ENCODE assay signal across 8 cellular contexts in genomic region chr16:1723450-1724147, GRCh38. TPM values are rescaled to one million over a fixed set of nuclear protein-coding genes. Genes with fewer than 3 reads are reported as not detected.
A peak's percentile ranks its signal among the peaks of the same experiment; 100 is the strongest.
DNase-seq lines count a peak whose midpoint lies in the region; ATAC-seq, FAIRE-seq and TF ChIP-seq lines count a peak whose summit lies in the region.

No MANE protein-coding gene starts in this region.

- H3K4me1 ChIP-seq in DND-41 (ENCODE audit: insufficient read depth, low read length) (peaks cover 23% of the 10 kb centered on the region), Karpas-422 (ENCODE audit: low read length) (peaks cover 4% of the 10 kb centered on the region), endothelial cell of umbilical vein (ENCODE audit: control insufficient read depth, extremely low read depth, insufficient read depth, low read length) (peaks cover 9% of the 10 kb centered on the region)

- H3K4me2 ChIP-seq in DND-41 (ENCODE audit: insufficient read depth, low read length), result no peak overlapping the region
- H3K4me2 ChIP-seq in Karpas-422 (ENCODE audit: low read depth, low read length, poor library complexity, severe bottlenecking), result no peak overlapping the region
- H3K4me2 ChIP-seq in endothelial cell of umbilical vein (ENCODE audit: insufficient read depth, low read length), result no peak overlapping the region

- H3K27ac ChIP-seq in DND-41 (ENCODE audit: low read length) (0 out of 2 replicates have a peak overlapping the region, but pooled peaks have one; percentile 37), Karpas-422 (ENCODE audit: low read length) (no peak overlapping the region), endothelial cell of umbilical vein (ENCODE audit: insufficient read depth, low read depth, low read length) (no peak overlapping the region)

- peak; percentile 80 for FAIRE-seq in endothelial cell of umbilical vein (lab: Jason Lieb, UNC)

- peaks cover 39% of the 10 kb centered on the region for H3K36me3 ChIP-seq in DND-41 (ENCODE audit: insufficient read depth, low read length)
- peaks cover 13% of the 10 kb centered on the region for H3K36me3 ChIP-seq in Karpas-422 (ENCODE audit: insufficient read depth, low read length)
- peaks cover 4 to 28% of the 10 kb centered on the region in 2 experiments for H3K36me3 ChIP-seq in endothelial cell of umbilical vein (ENCODE audit: control insufficient read depth in 2 of 2, extremely low read depth in 1 of 2, insufficient read depth in 2 of 2, low read length in 2 of 2)

- H4K20me1 ChIP-seq in DND-41 (ENCODE audit: insufficient read depth, low read length) (peaks cover 39% of the 10 kb centered on the region), Karpas-422 (ENCODE audit: insufficient read depth, low read depth, low read length) (no peaks in the 10 kb centered on the region), endothelial cell of umbilical vein (replicated peaks; ENCODE audit: control insufficient read depth, extremely low read depth, insufficient read depth, low read length) (no peaks in the 10 kb centered on the region)

- no peak overlapping the region for H3K4me3 Mint-ChIP-seq in activated CD4-positive, alpha-beta T cell treated with anti-CD3 and anti-CD28 coated beads, Interleukin-2, amount 10 ng/mL, durations not matched to agents 7 days and 5 days
- H3K4me3 Mint-ChIP-seq in natural killer cell, result peak overlapping the region; percentile 80

- H3K9me3 Mint-ChIP-seq in activated CD4-positive, alpha-beta T cell treated with anti-CD3 and anti-CD28 coated beads, Interleukin-2, amount 10 ng/mL, durations not matched to agents 7 days and 5 days, result no peaks in the 10 kb centered on the region
- no peaks in the 10 kb centered on the region for H3K9me3 Mint-ChIP-seq in natural killer cell

- no peaks in the 10 kb centered on the region for H3K27me3 ChIP-seq in DND-41 (ENCODE audit: insufficient read depth, low read length, poor library complexity)
- H3K27me3 ChIP-seq in Karpas-422 (ENCODE audit: low read length), result no peaks in the 10 kb centered on the region
- H3K27me3 ChIP-seq in endothelial cell of umbilical vein (ENCODE audit: control insufficient read depth in 2 of 2, insufficient read depth in 2 of 2, low read length in 2 of 2), result no peaks in the 10 kb centered on the region

- no peaks in the 10 kb centered on the region for H3K9me1 ChIP-seq in endothelial cell of umbilical vein (replicated peaks; ENCODE audit: control insufficient read depth, extremely low read depth, insufficient read depth, low read length)

- dilution Hi-C loops in endothelial cell of umbilical vein (cut with MboI; ENCODE audit: extremely low pct_ligation_motif_present, low sequenced_read_pairs), result no loop called here

- TF ChIP-seq POLR2A in endothelial cell of umbilical vein (IDR thresholded peaks at IDR 0.05; ENCODE audit: low read depth, low read length), result no peak

- ATAC-seq in DND-41 (ENCODE audit: insufficient read depth, low read depth), result no peak
- ATAC-seq in natural killer cell, result peak; percentile 46 to 60 (median 51)
- ATAC-seq in HG03280 (IDR thresholded peaks at IDR 0.05; ENCODE audit: unreplicated experiment), result no peak
- ATAC-seq in GM18519 (IDR thresholded peaks at IDR 0.05; ENCODE audit: low FRiP score, unreplicated experiment), result no peak

- CTCF ChIA-PET in activated CD4-positive, alpha-beta T cell treated with anti-CD3 and anti-CD28 coated beads, Interleukin-2, amount 10 ng/mL, durations not matched to agents 7 days and 5 days (lab: Charles Lee), result interaction anchor here (0.6 to 1.9 kb wide), 10 partner anchors 10 to 364 kb away, joined by 3 to 6 read pairs (median 3); no protein-coding TSS in a partner anchor
- CTCF ChIA-PET in endothelial cell of umbilical vein (lab: Charles Lee), result interaction anchor here (1.0 to 1.7 kb wide), 16 partner anchors 9 to 294 kb away, joined by 3 to 12 read pairs (median 4); partner anchors contain the start of genes NUBP2 and SPSB3

- H2AFZ ChIP-seq in DND-41 (ENCODE audit: low read depth, low read length) (no peak overlapping the region), Karpas-422 (ENCODE audit: low read length) (no peak overlapping the region), endothelial cell of umbilical vein (ENCODE audit: low read depth, low read length) (no peak overlapping the region)

- peak; percentile 77 for TF ChIP-seq CTCF in DND-41 (IDR thresholded peaks at IDR 0.05; ENCODE audit: borderline replicate concordance, extremely low read depth, low read length, poor library complexity, severe bottlenecking)
- TF ChIP-seq CTCF in endothelial cell of umbilical vein (IDR thresholded peaks at IDR 0.05; ENCODE audit: extremely low read depth in 1 of 2, insufficient read depth in 1 of 2, low read depth in 1 of 2, low read length in 2 of 2), result peak; percentile 69 to 70
- peak; percentile 81 for TF ChIP-seq CTCF in natural killer cell (IDR thresholded peaks at IDR 0.05)

- DNase-seq in DND-41, result peak; percentile 38
- peak; percentile 79 for DNase-seq in Karpas-422
- DNase-seq in activated CD4-positive, alpha-beta T cell treated with anti-CD3 and anti-CD28 coated beads, Interleukin-2, amount 10 ng/mL, durations not matched to agents 7 days and 5 days, result peak; percentile 51
- peak; percentile 60 for DNase-seq in endothelial cell of umbilical vein (ENCODE audit: low read depth, low spot score)
- DNase-seq in natural killer cell, result no peak
- no peak for DNase-seq in DMS114 treated with DMSO at 0.1 percent for 48 hours (lab: John Stamatoyannopoulos, UW; ENCODE audit: unreplicated experiment)

- intact Hi-C loops in endothelial cell of umbilical vein (cut with micrococcal nuclease) (no loop called here), natural killer cell (cut with micrococcal nuclease) (loop anchor here (1.0 kb wide), 1 partner anchor 11 kb away; no protein-coding TSS in a partner anchor)

- peak overlapping the region; percentile 60 for H3K27ac Mint-ChIP-seq in activated CD4-positive, alpha-beta T cell treated with anti-CD3 and anti-CD28 coated beads, Interleukin-2, amount 10 ng/mL, durations not matched to agents 7 days and 5 days
- H3K27ac Mint-ChIP-seq in natural killer cell, result peak overlapping the region; percentile 70 to 85

- no peak overlapping the region for H3K9ac ChIP-seq in DND-41 (ENCODE audit: low read depth, low read length)
- H3K9ac ChIP-seq in Karpas-422 (ENCODE audit: low read length), result no peak overlapping the region
- no peak overlapping the region for H3K9ac ChIP-seq in endothelial cell of umbilical vein (replicated peaks; ENCODE audit: extremely low read depth, insufficient read depth, low read length)

- no peaks in the 10 kb centered on the region for H3K27me3 Mint-ChIP-seq in activated CD4-positive, alpha-beta T cell treated with anti-CD3 and anti-CD28 coated beads, Interleukin-2, amount 10 ng/mL, durations not matched to agents 7 days and 5 days
- no peaks in the 10 kb centered on the region for H3K27me3 Mint-ChIP-seq in natural killer cell (ENCODE audit: low read depth in 2 of 2)

- BruUV-seq in endothelial cell of umbilical vein (replicated peaks; lab: Mats Ljungman, UMichigan), result no TSS peak

- peaks cover 35% of the 10 kb centered on the region for H3K79me2 ChIP-seq in DND-41 (ENCODE audit: insufficient read depth, low read length)
- peaks cover 51% of the 10 kb centered on the region for H3K79me2 ChIP-seq in Karpas-422 (ENCODE audit: low read length)
- peaks cover 29% of the 10 kb centered on the region for H3K79me2 ChIP-seq in endothelial cell of umbilical vein (ENCODE audit: control insufficient read depth, insufficient read depth, low read length)

- H3K9me2 ChIP-seq in Karpas-422 (replicated peaks; ENCODE audit: insufficient read depth, low read length), result no peaks in the 10 kb centered on the region

- H3K4me3 ChIP-seq in DND-41 (ENCODE audit: low read depth in 1 of 2, low read length in 2 of 2) (no peak overlapping the region), Karpas-422 (ENCODE audit: low read length) (no peak overlapping the region), endothelial cell of umbilical vein (replicated peaks in 1 of 3; ENCODE audit: insufficient read depth in 1 of 3, low read depth in 1 of 3, low read length in 3 of 3) (no peak overlapping the region)

- peaks cover 44% of the 10 kb centered on the region for H3K4me1 Mint-ChIP-seq in activated CD4-positive, alpha-beta T cell treated with anti-CD3 and anti-CD28 coated beads, Interleukin-2, amount 10 ng/mL, durations not matched to agents 7 days and 5 days
- peaks cover 38 to 41% of the 10 kb centered on the region in 2 donors for H3K4me1 Mint-ChIP-seq in natural killer cell

- POLR2A ChIA-PET in activated CD4-positive, alpha-beta T cell treated with anti-CD3 and anti-CD28 coated beads, Interleukin-2, amount 10 ng/mL, durations not matched to agents 7 days and 5 days (lab: Charles Lee), result no interaction called here
- POLR2A ChIA-PET in endothelial cell of umbilical vein (lab: Charles Lee), result interaction anchor here (0.6 kb wide), 1 partner anchor 112 kb away, joined by 5 read pairs; no protein-coding TSS in a partner anchor

- H3K9me3 ChIP-seq in DND-41 (ENCODE audit: insufficient read depth, low read length, severe bottlenecking) (no peaks in the 10 kb centered on the region), Karpas-422 (ENCODE audit: low read length) (no peaks in the 10 kb centered on the region), endothelial cell of umbilical vein (replicated peaks; ENCODE audit: control insufficient read depth, insufficient read depth, low read length) (no peaks in the 10 kb centered on the region)

- peaks cover 6% of the 10 kb centered on the region for H3K36me3 Mint-ChIP-seq in activated CD4-positive, alpha-beta T cell treated with anti-CD3 and anti-CD28 coated beads, Interleukin-2, amount 10 ng/mL, durations not matched to agents 7 days and 5 days (ENCODE audit: low read depth)
- H3K36me3 Mint-ChIP-seq in natural killer cell, result no peaks in the 10 kb centered on the region

RNA-seq across cellular contexts. Expression of gene MAPK8IP3, which starts 17.6 kb away (rescaled TPM):
- total RNA-seq in Karpas-422 (2014; rRNA removed; shearing (Covaris generic); ENCODE audit: low replicate concordance), result 59.2 and 82.4 TPM in 2 replicates
- total RNA-seq in activated CD4-positive, alpha-beta T cell treated with anti-CD3 and anti-CD28 coated beads, Interleukin-2, amount 10 ng/mL, durations not matched to agents 7 days and 5 days, result 100 to 1,000 TPM; 101 to 108 TPM
- total RNA-seq in endothelial cell of umbilical vein (92.2 and 95.0 TPM in 2 replicates), natural killer cell (100 to 1,000 TPM; 272 to 291 (median 285) TPM)
- polyA plus RNA-seq in endothelial cell of umbilical vein, result 40.7 and 48.6 TPM in 2 replicates
- polyA plus RNA-seq in endothelial cell of umbilical vein (2011; cell fraction: cytosol; rRNA removed), result 6.7 and 14.3 TPM in 2 replicates
- polyA plus RNA-seq in endothelial cell of umbilical vein (2011; cell fraction: nucleus; rRNA removed), result 396 and 440 TPM in 2 replicates
- 41.3 and 78.8 TPM in 2 replicates for polyA plus RNA-seq in endothelial cell of umbilical vein (2012)
- 46.6 and 91.8 TPM in 2 replicates for polyA minus RNA-seq in endothelial cell of umbilical vein
- 6.8 TPM for polyA minus RNA-seq in endothelial cell of umbilical vein (2011; cell fraction: cytosol; rRNA and poly(A)+ RNA removed)
- 103 and 162 TPM in 2 replicates for polyA minus RNA-seq in endothelial cell of umbilical vein (2011; cell fraction: nucleus; rRNA and poly(A)+ RNA removed)

RNA-seq across cellular contexts. Expression of gene JPT2, which starts 45.5 kb away (rescaled TPM):
- total RNA-seq in Karpas-422 (2014; rRNA removed; shearing (Covaris generic); ENCODE audit: low replicate concordance), result 26.2 and 35.6 TPM in 2 replicates
- 10 to 100 TPM; 56.5 to 65.2 TPM for total RNA-seq in activated CD4-positive, alpha-beta T cell treated with anti-CD3 and anti-CD28 coated beads, Interleukin-2, amount 10 ng/mL, durations not matched to agents 7 days and 5 days
- total RNA-seq in endothelial cell of umbilical vein, result 86.5 and 93.3 TPM in 2 replicates
- 30.4 and 35.8 TPM in 2 replicates for polyA plus RNA-seq in endothelial cell of umbilical vein
- polyA plus RNA-seq in endothelial cell of umbilical vein (2011; cell fraction: cytosol; rRNA removed), result 50.7 and 68.0 TPM in 2 replicates
- polyA plus RNA-seq in endothelial cell of umbilical vein (2011; cell fraction: nucleus; rRNA removed), result 33.7 and 41.3 TPM in 2 replicates
- polyA plus RNA-seq in endothelial cell of umbilical vein (2012), result 60.2 and 62.2 TPM in 2 replicates
- 48.3 and 54.0 TPM in 2 replicates for polyA minus RNA-seq in endothelial cell of umbilical vein
- polyA minus RNA-seq in endothelial cell of umbilical vein (2011; cell fraction: cytosol; rRNA and poly(A)+ RNA removed), result 35.0 TPM
- 13.1 and 24.5 TPM in 2 replicates for polyA minus RNA-seq in endothelial cell of umbilical vein (2011; cell fraction: nucleus; rRNA and poly(A)+ RNA removed)
- total RNA-seq in natural killer cell, result 10 to 100 TPM; 12.2 to 28.4 (median 14.2) TPM

RNA-seq across cellular contexts. Expression of gene NME3, which starts 47.7 kb away (rescaled TPM):
- 35.9 and 83.0 TPM in 2 replicates for total RNA-seq in Karpas-422 (2014; rRNA removed; shearing (Covaris generic); ENCODE audit: low replicate concordance)
- total RNA-seq in activated CD4-positive, alpha-beta T cell treated with anti-CD3 and anti-CD28 coated beads, Interleukin-2, amount 10 ng/mL, durations not matched to agents 7 days and 5 days, result 10 to 100 TPM; 31.3 to 47.4 TPM
- 32.0 and 38.2 TPM in 2 replicates for total RNA-seq in endothelial cell of umbilical vein
- 74.4 and 133 TPM in 2 replicates for polyA plus RNA-seq in endothelial cell of umbilical vein
- polyA plus RNA-seq in endothelial cell of umbilical vein (2011; cell fraction: cytosol; rRNA removed), result 26.0 and 47.9 TPM in 2 replicates
- polyA plus RNA-seq in endothelial cell of umbilical vein (2011; cell fraction: nucleus; rRNA removed), result 67.5 and 75.9 TPM in 2 replicates
- polyA plus RNA-seq in endothelial cell of umbilical vein (2012), result 32.2 and 49.8 TPM in 2 replicates
- 8.2 and 8.3 TPM in 2 replicates for polyA minus RNA-seq in endothelial cell of umbilical vein
- polyA minus RNA-seq in endothelial cell of umbilical vein (2011; cell fraction: cytosol; rRNA and poly(A)+ RNA removed), result 7.6 TPM
- polyA minus RNA-seq in endothelial cell of umbilical vein (2011; cell fraction: nucleus; rRNA and poly(A)+ RNA removed), result 3.0 and 8.8 TPM in 2 replicates
- total RNA-seq in natural killer cell, result 10 to 100 TPM; 40.6 to 50.3 (median 46.2) TPM

RNA-seq across cellular contexts. Expression of gene EME2, which starts 49.0 kb away (rescaled TPM):
- total RNA-seq in Karpas-422 (2014; rRNA removed; shearing (Covaris generic); ENCODE audit: low replicate concordance), result 7.7 and 27.2 TPM in 2 replicates
- 10 to 100 TPM; 28.7 to 33.4 TPM for total RNA-seq in activated CD4-positive, alpha-beta T cell treated with anti-CD3 and anti-CD28 coated beads, Interleukin-2, amount 10 ng/mL, durations not matched to agents 7 days and 5 days
- 15.2 and 21.4 TPM in 2 replicates for total RNA-seq in endothelial cell of umbilical vein
- polyA plus RNA-seq in endothelial cell of umbilical vein, result 9.7 and 11.5 TPM in 2 replicates
- 1.8 and 3.9 TPM in 2 replicates for polyA plus RNA-seq in endothelial cell of umbilical vein (2011; cell fraction: cytosol; rRNA removed)
- polyA plus RNA-seq in endothelial cell of umbilical vein (2011; cell fraction: nucleus; rRNA removed), result 74.8 and 82.2 TPM in 2 replicates
- 6.8 and 8.5 TPM in 2 replicates for polyA plus RNA-seq in endothelial cell of umbilical vein (2012)
- 4.0 and 5.9 TPM in 2 replicates for polyA minus RNA-seq in endothelial cell of umbilical vein
- 7.8 TPM for polyA minus RNA-seq in endothelial cell of umbilical vein (2011; cell fraction: cytosol; rRNA and poly(A)+ RNA removed)
- 12.6 and 22.9 TPM in 2 replicates for polyA minus RNA-seq in endothelial cell of umbilical vein (2011; cell fraction: nucleus; rRNA and poly(A)+ RNA removed)
- total RNA-seq in natural killer cell, result 10 to 100 TPM; 30.0 to 33.8 (median 30.1) TPM

RNA-seq across cellular contexts. Expression of gene MRPS34, which starts 49.3 kb away (rescaled TPM):
- total RNA-seq in Karpas-422 (2014; rRNA removed; shearing (Covaris generic); ENCODE audit: low replicate concordance), result 101 and 177 TPM in 2 replicates
- total RNA-seq in activated CD4-positive, alpha-beta T cell treated with anti-CD3 and anti-CD28 coated beads, Interleukin-2, amount 10 ng/mL, durations not matched to agents 7 days and 5 days, result 100 to 1,000 TPM in 1 of 2 experiments, 10 to 100 TPM in 1; 93.6 to 105 TPM
- total RNA-seq in endothelial cell of umbilical vein, result 85.2 and 102 TPM in 2 replicates
- polyA plus RNA-seq in endothelial cell of umbilical vein, result 82.1 and 93.8 TPM in 2 replicates
- polyA plus RNA-seq in endothelial cell of umbilical vein (2011; cell fraction: cytosol; rRNA removed), result 81.2 and 86.0 TPM in 2 replicates
- polyA plus RNA-seq in endothelial cell of umbilical vein (2011; cell fraction: nucleus; rRNA removed), result 40.4 and 44.0 TPM in 2 replicates
- 72.4 and 87.7 TPM in 2 replicates for polyA plus RNA-seq in endothelial cell of umbilical vein (2012)
- polyA minus RNA-seq in endothelial cell of umbilical vein, result 19.5 and 27.6 TPM in 2 replicates
- polyA minus RNA-seq in endothelial cell of umbilical vein (2011; cell fraction: cytosol; rRNA and poly(A)+ RNA removed), result 96.9 TPM
- 4.9 and 9.1 TPM in 2 replicates for polyA minus RNA-seq in endothelial cell of umbilical vein (2011; cell fraction: nucleus; rRNA and poly(A)+ RNA removed)
- 10 to 100 TPM; 26.5 to 42.0 (median 41.4) TPM for total RNA-seq in natural killer cell

Comparison
In these comparisons a context has a peak if more than half of its experiments do, and no peak if none do; other contexts are left out.
1. ATAC-seq: peak in natural killer cell (3 of 3); none in DND-41 (single experiment), HG03280 (single experiment) and GM18519 (single experiment).
2. DNase-seq: peak in DND-41 (single experiment), Karpas-422 (single experiment), activated CD4-positive, alpha-beta T cell treated with anti-CD3 and anti-CD28 coated beads, Interleukin-2, amount 10 ng/mL, durations not matched to agents 7 days and 5 days (single experiment) and endothelial cell of umbilical vein (single experiment); none in natural killer cell (single experiment) and DMS114 treated with DMSO at 0.1 percent for 48 hours (single experiment).
3. Peak in every context shown above with its lines, with median percentiles within 50 percentile points of each other: CTCF ChIP-seq.